Comparison of ENCODE assay signal across 1 cellular context in the genomic region with DNA sequence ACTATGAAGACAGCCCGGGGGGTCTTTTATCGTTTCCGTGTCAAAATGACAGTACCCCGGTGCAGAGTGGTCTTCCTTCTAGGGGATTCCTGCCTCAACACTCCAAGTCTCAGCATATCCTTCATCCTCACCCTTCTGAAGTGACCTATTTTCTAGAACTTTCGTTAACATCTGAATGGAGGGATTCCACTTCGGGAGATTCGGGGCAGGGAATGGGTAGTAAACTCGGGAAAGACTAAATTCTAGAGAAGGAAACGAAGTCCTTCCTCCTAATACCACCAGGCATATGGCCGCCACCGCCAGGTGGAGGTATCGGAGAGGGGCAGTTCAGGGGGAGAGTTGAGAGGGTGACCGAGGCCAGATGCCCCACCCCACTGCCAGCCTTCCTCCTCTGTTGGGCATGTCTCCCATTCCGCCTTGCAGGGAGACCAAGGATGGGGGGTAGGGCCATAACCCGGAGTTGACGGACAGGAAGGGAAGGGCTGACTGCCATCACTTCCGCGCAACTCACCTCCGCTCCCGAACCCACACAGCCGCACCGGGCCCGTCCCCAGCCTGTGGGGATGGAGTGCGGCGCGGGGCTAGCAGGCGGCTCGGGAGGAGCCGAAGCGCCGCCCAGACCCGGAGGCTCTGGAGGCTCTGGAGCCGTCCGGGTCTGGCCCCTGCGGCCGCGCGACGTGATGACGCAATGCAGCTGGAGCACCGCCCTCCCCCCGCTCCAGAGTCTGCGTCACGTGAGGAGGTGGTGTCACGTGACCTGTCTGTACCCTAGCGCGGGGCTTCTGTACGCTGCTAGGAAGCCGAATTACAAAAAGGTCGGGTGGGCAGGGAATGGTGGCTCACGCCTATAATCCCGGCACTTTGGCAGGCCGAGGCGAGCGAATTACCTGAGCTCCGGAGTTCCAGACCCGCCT.
A peak's percentile ranks its signal among the peaks of the same experiment; 100 is the strongest.
TF ChIP-seq lines count a peak whose summit lies in the region.

Gene KLHL12, minus strand, starts transcription at position 657 of the 914 bp plus-strand sequence. CDS start 2,072 bp downstream, outside the sequence.

TF ChIP-seq in HepG2, 621 proteins besides CTCF, POLR2A, EP300 and RAD21 (continued from another document and continues in another):
- TF ChIP-seq ZNF281 (CRISPR knock-in tag; IDR thresholded peaks at IDR 0.05; ENCODE audit: borderline replicate concordance) = peak; percentile 97
- TF ChIP-seq SMARCE1 (IDR thresholded peaks at IDR 0.05; ENCODE audit: borderline replicate concordance) = no peak
- peak; percentile 71; the same call in 1 of the 2 replicates for TF ChIP-seq ZNF230 (CRISPR knock-in tag; IDR thresholded peaks at IDR 0.05)
- peak; percentile 59; the same call in 1 of the 2 replicates for TF ChIP-seq HES4 (CRISPR knock-in tag; IDR thresholded peaks at IDR 0.05; ENCODE audit: borderline replicate concordance)
- TF ChIP-seq SNRNP70 (IDR thresholded peaks at IDR 0.05; ENCODE audit: low read depth, low read length) = no peak
- no peak for TF ChIP-seq ETS1 (CRISPR knock-in tag; IDR thresholded peaks at IDR 0.05)
- 0 out of 2 replicates have a peak, but pooled peaks have one; percentile 44 for TF ChIP-seq MIER2 (CRISPR knock-in tag; IDR thresholded peaks at IDR 0.05)
- TF ChIP-seq TP53 (CRISPR knock-in tag; conservative IDR thresholded peaks at IDR 0.05) = peak; percentile 67; the same call in 1 of the 2 replicates
- TF ChIP-seq ZNF572 (CRISPR knock-in tag; IDR thresholded peaks at IDR 0.05) = no peak
- TF ChIP-seq ZFP90 (CRISPR knock-in tag; IDR thresholded peaks at IDR 0.05; ENCODE audit: borderline replicate concordance) = peak; percentile 96
- peak; percentile 84; the same call in 1 of the 2 replicates for TF ChIP-seq NRL (CRISPR knock-in tag; IDR thresholded peaks at IDR 0.05; ENCODE audit: borderline replicate concordance)
- no peak for TF ChIP-seq ZNF724P (CRISPR knock-in tag; IDR thresholded peaks at IDR 0.05; ENCODE audit: borderline replicate concordance)
- peak; percentile 84; the same call in 1 of the 2 replicates for TF ChIP-seq IRF2 (CRISPR knock-in tag; IDR thresholded peaks at IDR 0.05)
- TF ChIP-seq ZSCAN9 (CRISPR knock-in tag; IDR thresholded peaks at IDR 0.05; ENCODE audit: borderline replicate concordance) = 0 out of 2 replicates have a peak, but pooled peaks have one; percentile 36
- TF ChIP-seq CBX5 (CRISPR knock-in tag; IDR thresholded peaks at IDR 0.05; ENCODE audit: borderline replicate concordance) = peak; percentile 87; the same call in 1 of the 2 replicates
- TF ChIP-seq ZNF574 (CRISPR knock-in tag; IDR thresholded peaks at IDR 0.05) = peak; percentile 86
- TF ChIP-seq ONECUT2 (CRISPR knock-in tag; IDR thresholded peaks at IDR 0.05) = 0 out of 2 replicates have a peak, but pooled peaks have one; percentile 22
- TF ChIP-seq ZFP36 (IDR thresholded peaks at IDR 0.05; ENCODE audit: borderline replicate concordance, low read depth, low read length, partially characterized antibody) = no peak
- TF ChIP-seq, protein P1, sequence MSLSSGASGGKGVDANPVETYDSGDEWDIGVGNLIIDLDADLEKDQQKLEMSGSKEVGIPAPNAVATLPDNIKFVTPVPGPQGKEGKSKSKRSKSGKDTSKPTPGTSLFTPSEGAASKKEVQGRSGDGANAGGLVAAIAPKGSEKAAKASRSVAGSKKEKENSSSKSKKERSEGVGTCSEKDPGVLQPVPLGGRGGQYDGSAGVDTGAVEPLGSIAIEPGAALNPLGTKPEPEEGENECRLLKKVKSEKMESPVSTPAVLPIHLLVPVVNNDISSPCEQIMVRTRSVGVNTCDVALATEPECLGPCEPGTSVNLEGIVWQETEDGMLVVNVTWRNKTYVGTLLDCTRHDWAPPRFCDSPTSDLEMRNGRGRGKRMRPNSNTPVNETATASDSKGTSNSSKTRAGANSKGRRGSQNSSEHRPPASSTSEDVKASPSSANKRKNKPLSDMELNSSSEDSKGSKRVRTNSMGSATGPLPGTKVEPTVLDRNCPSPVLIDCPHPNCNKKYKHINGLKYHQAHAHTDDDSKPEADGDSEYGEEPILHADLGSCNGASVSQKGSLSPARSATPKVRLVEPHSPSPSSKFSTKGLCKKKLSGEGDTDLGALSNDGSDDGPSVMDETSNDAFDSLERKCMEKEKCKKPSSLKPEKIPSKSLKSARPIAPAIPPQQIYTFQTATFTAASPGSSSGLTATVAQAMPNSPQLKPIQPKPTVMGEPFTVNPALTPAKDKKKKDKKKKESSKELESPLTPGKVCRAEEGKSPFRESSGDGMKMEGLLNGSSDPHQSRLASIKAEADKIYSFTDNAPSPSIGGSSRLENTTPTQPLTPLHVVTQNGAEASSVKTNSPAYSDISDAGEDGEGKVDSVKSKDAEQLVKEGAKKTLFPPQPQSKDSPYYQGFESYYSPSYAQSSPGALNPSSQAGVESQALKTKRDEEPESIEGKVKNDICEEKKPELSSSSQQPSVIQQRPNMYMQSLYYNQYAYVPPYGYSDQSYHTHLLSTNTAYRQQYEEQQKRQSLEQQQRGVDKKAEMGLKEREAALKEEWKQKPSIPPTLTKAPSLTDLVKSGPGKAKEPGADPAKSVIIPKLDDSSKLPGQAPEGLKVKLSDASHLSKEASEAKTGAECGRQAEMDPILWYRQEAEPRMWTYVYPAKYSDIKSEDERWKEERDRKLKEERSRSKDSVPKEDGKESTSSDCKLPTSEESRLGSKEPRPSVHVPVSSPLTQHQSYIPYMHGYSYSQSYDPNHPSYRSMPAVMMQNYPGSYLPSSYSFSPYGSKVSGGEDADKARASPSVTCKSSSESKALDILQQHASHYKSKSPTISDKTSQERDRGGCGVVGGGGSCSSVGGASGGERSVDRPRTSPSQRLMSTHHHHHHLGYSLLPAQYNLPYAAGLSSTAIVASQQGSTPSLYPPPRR (CRISPR knock-in tag; IDR thresholded peaks at IDR 0.05; ENCODE audit: borderline replicate concordance) = peak; percentile 47; the same call in 1 of the 2 replicates
- peak; percentile 91; the same call in 1 of the 2 replicates for TF ChIP-seq EEA1 (CRISPR knock-in tag; IDR thresholded peaks at IDR 0.05; ENCODE audit: borderline replicate concordance)
- TF ChIP-seq, protein P2, sequence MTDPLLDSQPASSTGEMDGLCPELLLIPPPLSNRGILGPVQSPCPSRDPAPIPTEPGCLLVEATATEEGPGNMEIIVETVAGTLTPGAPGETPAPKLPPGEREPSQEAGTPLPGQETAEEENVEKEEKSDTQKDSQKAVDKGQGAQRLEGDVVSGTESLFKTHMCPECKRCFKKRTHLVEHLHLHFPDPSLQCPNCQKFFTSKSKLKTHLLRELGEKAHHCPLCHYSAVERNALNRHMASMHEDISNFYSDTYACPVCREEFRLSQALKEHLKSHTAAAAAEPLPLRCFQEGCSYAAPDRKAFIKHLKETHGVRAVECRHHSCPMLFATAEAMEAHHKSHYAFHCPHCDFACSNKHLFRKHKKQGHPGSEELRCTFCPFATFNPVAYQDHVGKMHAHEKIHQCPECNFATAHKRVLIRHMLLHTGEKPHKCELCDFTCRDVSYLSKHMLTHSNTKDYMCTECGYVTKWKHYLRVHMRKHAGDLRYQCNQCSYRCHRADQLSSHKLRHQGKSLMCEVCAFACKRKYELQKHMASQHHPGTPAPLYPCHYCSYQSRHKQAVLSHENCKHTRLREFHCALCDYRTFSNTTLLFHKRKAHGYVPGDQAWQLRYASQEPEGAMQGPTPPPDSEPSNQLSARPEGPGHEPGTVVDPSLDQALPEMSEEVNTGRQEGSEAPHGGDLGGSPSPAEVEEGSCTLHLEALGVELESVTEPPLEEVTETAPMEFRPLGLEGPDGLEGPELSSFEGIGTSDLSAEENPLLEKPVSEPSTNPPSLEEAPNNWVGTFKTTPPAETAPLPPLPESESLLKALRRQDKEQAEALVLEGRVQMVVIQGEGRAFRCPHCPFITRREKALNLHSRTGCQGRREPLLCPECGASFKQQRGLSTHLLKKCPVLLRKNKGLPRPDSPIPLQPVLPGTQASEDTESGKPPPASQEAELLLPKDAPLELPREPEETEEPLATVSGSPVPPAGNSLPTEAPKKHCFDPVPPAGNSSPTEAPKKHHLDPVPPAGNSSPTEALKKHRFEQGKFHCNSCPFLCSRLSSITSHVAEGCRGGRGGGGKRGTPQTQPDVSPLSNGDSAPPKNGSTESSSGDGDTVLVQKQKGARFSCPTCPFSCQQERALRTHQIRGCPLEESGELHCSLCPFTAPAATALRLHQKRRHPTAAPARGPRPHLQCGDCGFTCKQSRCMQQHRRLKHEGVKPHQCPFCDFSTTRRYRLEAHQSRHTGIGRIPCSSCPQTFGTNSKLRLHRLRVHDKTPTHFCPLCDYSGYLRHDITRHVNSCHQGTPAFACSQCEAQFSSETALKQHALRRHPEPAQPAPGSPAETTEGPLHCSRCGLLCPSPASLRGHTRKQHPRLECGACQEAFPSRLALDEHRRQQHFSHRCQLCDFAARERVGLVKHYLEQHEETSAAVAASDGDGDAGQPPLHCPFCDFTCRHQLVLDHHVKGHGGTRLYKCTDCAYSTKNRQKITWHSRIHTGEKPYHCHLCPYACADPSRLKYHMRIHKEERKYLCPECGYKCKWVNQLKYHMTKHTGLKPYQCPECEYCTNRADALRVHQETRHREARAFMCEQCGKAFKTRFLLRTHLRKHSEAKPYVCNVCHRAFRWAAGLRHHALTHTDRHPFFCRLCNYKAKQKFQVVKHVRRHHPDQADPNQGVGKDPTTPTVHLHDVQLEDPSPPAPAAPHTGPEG (CRISPR knock-in tag; IDR thresholded peaks at IDR 0.05) = peak; percentile 81
- TF ChIP-seq NAIF1 (CRISPR knock-in tag; IDR thresholded peaks at IDR 0.05; ENCODE audit: borderline replicate concordance) = no peak
- TF ChIP-seq ZNF644 (CRISPR knock-in tag; IDR thresholded peaks at IDR 0.05; ENCODE audit: low read depth) = 0 out of 2 replicates have a peak, but pooled peaks have one; percentile 49
- TF ChIP-seq, protein P3, sequence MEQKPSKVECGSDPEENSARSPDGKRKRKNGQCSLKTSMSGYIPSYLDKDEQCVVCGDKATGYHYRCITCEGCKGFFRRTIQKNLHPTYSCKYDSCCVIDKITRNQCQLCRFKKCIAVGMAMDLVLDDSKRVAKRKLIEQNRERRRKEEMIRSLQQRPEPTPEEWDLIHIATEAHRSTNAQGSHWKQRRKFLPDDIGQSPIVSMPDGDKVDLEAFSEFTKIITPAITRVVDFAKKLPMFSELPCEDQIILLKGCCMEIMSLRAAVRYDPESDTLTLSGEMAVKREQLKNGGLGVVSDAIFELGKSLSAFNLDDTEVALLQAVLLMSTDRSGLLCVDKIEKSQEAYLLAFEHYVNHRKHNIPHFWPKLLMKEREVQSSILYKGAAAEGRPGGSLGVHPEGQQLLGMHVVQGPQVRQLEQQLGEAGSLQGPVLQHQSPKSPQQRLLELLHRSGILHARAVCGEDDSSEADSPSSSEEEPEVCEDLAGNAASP (CRISPR knock-in tag; IDR thresholded peaks at IDR 0.05; ENCODE audit: borderline replicate concordance) = 0 out of 2 replicates have a peak, but pooled peaks have one; percentile 54
- no peak for TF ChIP-seq ZNF75D (CRISPR knock-in tag; IDR thresholded peaks at IDR 0.05; ENCODE audit: borderline replicate concordance)
- TF ChIP-seq STAG1 (CRISPR knock-in tag; IDR thresholded peaks at IDR 0.05) = peak; percentile 26; the same call in 1 of the 2 replicates
- TF ChIP-seq ASH2L (IDR thresholded peaks at IDR 0.05; ENCODE audit: insufficient read length, low read depth, low read length) = peak; percentile 92
- no peak for TF ChIP-seq ZFP41 (CRISPR knock-in tag; IDR thresholded peaks at IDR 0.05; ENCODE audit: borderline replicate concordance)
- no peak for TF ChIP-seq ZNF367 (CRISPR knock-in tag; IDR thresholded peaks at IDR 0.05; ENCODE audit: borderline replicate concordance)
